ENCODE assay signal across 18 cellular contexts in the genomic region with DNA sequence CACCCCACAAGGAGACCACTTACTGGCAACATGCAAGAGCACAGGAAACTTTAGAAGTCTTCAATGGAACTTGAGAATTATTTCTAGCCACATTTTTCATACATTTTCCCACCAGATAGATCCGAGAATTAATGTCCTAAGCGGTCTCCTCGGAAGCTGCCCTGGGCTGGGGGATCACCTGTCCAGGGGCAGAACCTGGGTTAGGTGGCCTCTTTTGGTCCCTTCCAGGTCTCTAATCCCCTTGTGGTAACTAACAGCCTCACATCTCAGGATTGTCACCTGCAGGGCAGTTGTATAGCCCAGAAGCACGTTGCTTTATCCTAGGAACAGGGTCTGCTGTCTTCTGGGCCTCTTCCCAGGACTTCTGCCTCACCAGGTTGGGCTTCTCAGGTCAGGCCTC. TPM values are rescaled to one million over a fixed set of nuclear protein-coding genes. Genes with fewer than 3 reads are reported as not detected.
DNase-seq lines count a peak whose midpoint lies in the region; ATAC-seq and TF ChIP-seq lines count a peak whose summit lies in the region.
"Had no signal": no experiment of that assay in that cellular context is flagged by ENCODE, and none has a peak within 500 bp of the region (broad histone marks: within the 10 kb centered on the region; RNA-seq: fewer than 3 reads in every experiment).

No MANE protein-coding gene starts in this region.

- no peaks in the 10 kb centered on the region for H3K36me3 ChIP-seq in neural progenitor cell
- no peaks in the 10 kb centered on the region for H3K36me3 ChIP-seq in CD4-positive, alpha-beta memory T cell (ENCODE audit: insufficient read depth, low read length)
- no peaks in the 10 kb centered on the region for H3K36me3 ChIP-seq in uterus
- H3K36me3 ChIP-seq: HAP-1 had no signal

- H3K4me1 Mint-ChIP-seq in neural progenitor cell: peaks cover 21% of the 10 kb centered on the region
- no peaks in the 10 kb centered on the region for H3K4me1 Mint-ChIP-seq in CD14-positive monocyte
- peaks cover 0 to 6% (median 5%) of the 10 kb centered on the region in 4 donors for H3K4me1 Mint-ChIP-seq in CD4-positive, alpha-beta memory T cell

- POLR2A ChIA-PET in CD4-positive, alpha-beta memory T cell (lab: Charles Lee; ENCODE audit: partially characterized antibody): no interaction called here

- H3K4me2 ChIP-seq in neural progenitor cell: peak overlapping the region; percentile 13
- H3K4me2 ChIP-seq: A549 had no signal

- peaks cover 8% of the 10 kb centered on the region for H3F3A ChIP-seq in neural progenitor cell (ENCODE audit: low read depth)

- no peak for TF ChIP-seq POLR2A in uterus (IDR thresholded peaks at IDR 0.05)

- H3K9me3 Mint-ChIP-seq in neural progenitor cell (peaks cover 4% of the 10 kb centered on the region), CD14-positive monocyte (no peaks in the 10 kb centered on the region)
- H3K9me3 Mint-ChIP-seq in CD4-positive, alpha-beta memory T cell: peaks cover 0 to 5% (median 0%) of the 10 kb centered on the region in 8 donors

- H3K9ac ChIP-seq in neural progenitor cell: no peak overlapping the region

- H3K36me3 Mint-ChIP-seq in neural progenitor cell (no peaks in the 10 kb centered on the region), CD14-positive monocyte (no peaks in the 10 kb centered on the region)
- H3K36me3 Mint-ChIP-seq in CD4-positive, alpha-beta memory T cell: no peaks in the 10 kb centered on the region
- H3K36me3 Mint-ChIP-seq: CD8-positive, alpha-beta T cell had no signal

- intact Hi-C loops in cardiac septum (cut with DNase I) (no loop called here), Right ventricle myocardium inferior (cut with DNase I) (no loop called here), CD14-positive monocyte (cut with micrococcal nuclease) (no loop called here), uterus (cut with DNase I; ENCODE audit: low total_unique reads) (no loop called here)
- intact Hi-C loops in CD4-positive, alpha-beta memory T cell (cut with micrococcal nuclease): no loop called here

- no peak for ATAC-seq in Right ventricle myocardium inferior
- ATAC-seq: CD8-positive, alpha-beta T cell had no signal

- peaks cover 6% of the 10 kb centered on the region for H3K27me3 ChIP-seq in neural progenitor cell
- H3K27me3 ChIP-seq in CD4-positive, alpha-beta memory T cell (ENCODE audit: insufficient read depth, low read length): no peaks in the 10 kb centered on the region
- no peaks in the 10 kb centered on the region for H3K27me3 ChIP-seq in uterus

- H3K9me3 ChIP-seq in neural progenitor cell (ENCODE audit: low read depth) (no peaks in the 10 kb centered on the region), uterus (peaks cover 0 to 3% of the 10 kb centered on the region in 2 donors)
- no peaks in the 10 kb centered on the region for H3K9me3 ChIP-seq in CD4-positive, alpha-beta memory T cell (ENCODE audit: control insufficient read depth in 1 of 2, low read length in 2 of 2)
- H3K9me3 ChIP-seq: A549, HAP-1 had no signal

- H3K4me1 ChIP-seq in neural progenitor cell (peaks cover 22% of the 10 kb centered on the region), uterus (no peaks in the 10 kb centered on the region)
- no peaks in the 10 kb centered on the region for H3K4me1 ChIP-seq in CD4-positive, alpha-beta memory T cell (ENCODE audit: insufficient read depth, low read length)
- H3K4me1 ChIP-seq: A549, HAP-1 had no signal

- no peaks in the 10 kb centered on the region for H3K79me2 ChIP-seq in neural progenitor cell (ENCODE audit: low read depth)

- TF ChIP-seq CTCF in neural progenitor cell (IDR thresholded peaks at IDR 0.05): no peak
- TF ChIP-seq CTCF in CD14-positive monocyte (IDR thresholded peaks at IDR 0.05): no peak
- TF ChIP-seq CTCF in uterus (IDR thresholded peaks at IDR 0.05): no peak

- H3K4me3 ChIP-seq in neural progenitor cell (no peak overlapping the region), uterus (no peak overlapping the region)
- H3K4me3 ChIP-seq in CD4-positive, alpha-beta memory T cell (ENCODE audit: low read length in 2 of 2): no peak overlapping the region
- H3K4me3 ChIP-seq: A549, HAP-1 had no signal

- no peak overlapping the region for H3K27ac Mint-ChIP-seq in neural progenitor cell
- no peak overlapping the region for H3K27ac Mint-ChIP-seq in CD14-positive monocyte
- H3K27ac Mint-ChIP-seq in CD4-positive, alpha-beta memory T cell: no peak overlapping the region
- H3K27ac Mint-ChIP-seq: CD8-positive, alpha-beta T cell had no signal

- H3K4me3 Mint-ChIP-seq in neural progenitor cell (no peak overlapping the region), CD14-positive monocyte (no peak overlapping the region)
- H3K4me3 Mint-ChIP-seq in CD4-positive, alpha-beta memory T cell: no peak overlapping the region
- H3K4me3 Mint-ChIP-seq: CD8-positive, alpha-beta T cell had no signal

- no peak overlapping the region for H2AFZ ChIP-seq in neural progenitor cell (replicated peaks)

- no peak overlapping the region for H3K27ac ChIP-seq in neural progenitor cell
- no peak overlapping the region for H3K27ac ChIP-seq in CD4-positive, alpha-beta memory T cell (ENCODE audit: low read depth, low read length)
- no peak overlapping the region for H3K27ac ChIP-seq in uterus
- H3K27ac ChIP-seq: 22Rv1, A549, C4-2B had no signal

- CTCF ChIA-PET in CD4-positive, alpha-beta memory T cell (lab: Charles Lee; ENCODE audit: partially characterized antibody): no interaction called here

- H3K27me3 Mint-ChIP-seq in neural progenitor cell (ENCODE audit: insufficient read depth, low read depth) (peaks cover 8% of the 10 kb centered on the region), CD14-positive monocyte (ENCODE audit: low read depth in 3 of 3) (peaks cover 18 to 32% (median 27%) of the 10 kb centered on the region in 3 donors)
- peaks cover 12 to 31% of the 10 kb centered on the region in 2 donors for H3K27me3 Mint-ChIP-seq in CD4-positive, alpha-beta memory T cell

- H4K20me1 ChIP-seq in neural progenitor cell (ENCODE audit: low read depth): no peaks in the 10 kb centered on the region

- DNase-seq in cardiac septum (ENCODE audit: low spot score) (peak; percentile 20), Right ventricle myocardium inferior (ENCODE audit: missing footprints) (no peak), islet precursor cell (peak; percentile 44), neural progenitor cell (ENCODE audit: low spot score) (no peak), CD14-positive monocyte (ENCODE audit: low spot score) (no peak), uterus (no peak)
- no peak for DNase-seq in CD4-positive, alpha-beta memory T cell
- DNase-seq: AML-193; Calu3; CD8-positive, alpha-beta T cell; DND-41; GOT3 had no signal

RNA-seq across cellular contexts. Expression of gene PRMT8, which starts 38.7 kb away (rescaled TPM):
- total RNA-seq in cardiac septum: not detected
- not detected for total RNA-seq in Right ventricle myocardium inferior
- 0.80 and 1.2 TPM in 2 replicates for total RNA-seq in neural progenitor cell (ENCODE audit: low replicate concordance)
- not detected for polyA plus RNA-seq in CD14-positive monocyte
- total RNA-seq in CD4-positive, alpha-beta memory T cell: not detected
- polyA plus RNA-seq in CD4-positive, alpha-beta memory T cell: not detected
- total RNA-seq in uterus: not detected
- total RNA-seq: Calu3; CD8-positive, alpha-beta T cell; HT-29 had no signal
- polyA plus RNA-seq: A549, BJ had no signal

Comparison
In these comparisons a context has a peak if more than half of its experiments do, and no peak if none do; other contexts are left out.
1. DNase-seq: peak in cardiac septum (single experiment) and islet precursor cell (single experiment); none in Right ventricle myocardium inferior (single experiment), neural progenitor cell (single experiment), CD14-positive monocyte (single experiment), CD4-positive, alpha-beta memory T cell (0 of 5) and uterus (0 of 2).